Comparison of ENCODE assay signal across 19 cellular contexts in the genomic region with DNA sequence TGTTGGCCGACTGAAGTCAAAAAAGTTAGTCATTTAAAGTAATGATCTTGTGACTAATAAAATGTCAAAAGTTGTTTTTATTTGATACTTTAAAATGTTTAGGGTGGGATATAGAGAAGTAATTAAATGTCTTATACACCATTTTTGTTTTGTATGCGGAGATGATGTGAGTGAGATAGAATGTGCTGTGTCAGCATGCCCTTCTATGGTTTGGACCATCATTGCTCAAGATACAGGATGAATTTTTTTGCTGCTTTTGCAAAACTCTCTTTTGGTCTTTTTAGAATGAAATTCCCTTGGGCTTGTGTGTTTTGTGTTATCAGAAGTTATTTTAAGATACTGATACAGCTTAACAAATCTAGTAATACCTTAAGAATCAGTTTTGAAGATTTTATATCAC. TPM values are rescaled to one million over a fixed set of nuclear protein-coding genes. Genes with fewer than 3 reads are reported as not detected.
DNase-seq lines count a peak whose midpoint lies in the region; ATAC-seq and TF ChIP-seq lines count a peak whose summit lies in the region.
"Had no signal": no experiment of that assay in that cellular context is flagged by ENCODE, and none has a peak within 500 bp of the region (broad histone marks: within the 10 kb centered on the region; RNA-seq: fewer than 3 reads in every experiment).

No MANE protein-coding gene starts in this region.

- no peak overlapping the region for H3K14ac ChIP-seq in mesenchymal stem cell (ENCODE audit: low read length in 2 of 2)

- peak; percentile 31 for DNase-seq in EL
- no peak for DNase-seq in WTC11 (ENCODE audit: low spot score)
- DNase-seq in epithelial cell of esophagus (ENCODE audit: low read depth), result peak; percentile 20
- peak; percentile 49 for DNase-seq in mesenchymal stem cell
- no peak for DNase-seq in SIG-M5 treated with dmso at 0.1 percent for 504 hours (lab: John Stamatoyannopoulos, UW; ENCODE audit: unreplicated experiment)
- DNase-seq in type B pancreatic cell (ENCODE audit: extremely low spot score, unreplicated experiment), result no peak
- DNase-seq in NCI-H1930 (lab: John Stamatoyannopoulos, UW), result no peak
- no peak for DNase-seq in GM13976 (ENCODE audit: low spot score)
- DNase-seq: activated B cell treated with CpG ODN at 0.5 μM for 24 hours; activated CD8-positive, alpha-beta T cell treated with anti-CD3 and anti-CD28 coated beads for 36 hours; activated gamma-delta T cell treated with Interleukin-2 at 50 U/mL for 16 hours; adrenal gland; dorsolateral prefrontal cortex; KG1; NCI-H748 treated with DMSO at 0.1 percent for 48 hours; retina; T-helper 9 cell had no signal

- peaks cover 7% of the 10 kb centered on the region for H3K79me1 ChIP-seq in mesenchymal stem cell (replicated peaks; ENCODE audit: low read length, poor library complexity, severe bottlenecking)

- no peak overlapping the region for H2BK5ac ChIP-seq in mesenchymal stem cell (ENCODE audit: low read depth, low read length, poor library complexity, severe bottlenecking)

- no peak overlapping the region for H2BK120ac ChIP-seq in mesenchymal stem cell (ENCODE audit: low read depth, low read length)

- CTCF ChIA-PET in WTC11 (lab: Charles Lee), result no interaction called here

- in situ Hi-C loops in GM13976 (cut with MboI; ENCODE audit: low sequenced_read_pairs, unreplicated experiment), result loop anchor here (25.0 kb wide), 1 partner anchor 438 kb away; no protein-coding TSS in a partner anchor

- POLR2A ChIA-PET in WTC11 (lab: Charles Lee), result no interaction called here

- TF ChIP-seq CTCF in WTC11 (IDR thresholded peaks at IDR 0.05), result no peak
- no peak for TF ChIP-seq CTCF in epithelial cell of esophagus (IDR thresholded peaks at IDR 0.05; ENCODE audit: insufficient read depth, low read depth, low read length, missing control alignments)
- no peak for TF ChIP-seq CTCF in type B pancreatic cell (conservative IDR thresholded peaks at IDR 0.05)
- TF ChIP-seq CTCF in GM13976 (IDR thresholded peaks at IDR 0.05; ENCODE audit: borderline replicate concordance, control extremely low read depth, extremely low read depth, insufficient read depth, missing control alignments), result no peak

- H3K4ac ChIP-seq in mesenchymal stem cell (ENCODE audit: low read depth in 1 of 2, low read length in 2 of 2), result no peak overlapping the region

- H3K23ac ChIP-seq in mesenchymal stem cell (ENCODE audit: low read length in 2 of 2), result no peak overlapping the region

- no peak overlapping the region for H2AFZ ChIP-seq in mesenchymal stem cell (ENCODE audit: low read depth, low read length)

- H3K27me3 ChIP-seq in mesenchymal stem cell (ENCODE audit: control insufficient read depth in 1 of 2, insufficient read depth in 1 of 2, low read length in 2 of 2), result no peaks in the 10 kb centered on the region
- H3K27me3 ChIP-seq: adrenal gland, dorsolateral prefrontal cortex had no signal

- no peak overlapping the region for H2BK15ac ChIP-seq in mesenchymal stem cell (ENCODE audit: low read depth, poor library complexity, severe bottlenecking)

- no peak overlapping the region for H3K9ac ChIP-seq in mesenchymal stem cell (ENCODE audit: low read length)

- H3K27ac ChIP-seq in mesenchymal stem cell (ENCODE audit: low read length, poor library complexity, severe bottlenecking), result no peak overlapping the region
- H3K27ac ChIP-seq: adrenal gland, dorsolateral prefrontal cortex, epithelial cell of prostate had no signal

- no peaks in the 10 kb centered on the region for H3K4me1 ChIP-seq in mesenchymal stem cell (ENCODE audit: control insufficient read depth, insufficient read depth, low read depth, low read length)

- no peak overlapping the region for H2BK12ac ChIP-seq in mesenchymal stem cell (ENCODE audit: low read length in 2 of 2)

- no peak overlapping the region for H4K8ac ChIP-seq in mesenchymal stem cell (ENCODE audit: low read length)

- peak overlapping the region; percentile 58; the same call in 1 of the 2 replicates for H3K27ac Mint-ChIP-seq in WTC11
- H3K27ac Mint-ChIP-seq in type B pancreatic cell, result no peak overlapping the region
- H3K27ac Mint-ChIP-seq: activated B cell treated with CpG ODN at 0.5 μM for 24 hours; activated CD8-positive, alpha-beta T cell treated with anti-CD3 and anti-CD28 coated beads for 36 hours; memory B cell had no signal

- no peaks in the 10 kb centered on the region for H3K9me3 Mint-ChIP-seq in WTC11
- H3K9me3 Mint-ChIP-seq in type B pancreatic cell, result no peaks in the 10 kb centered on the region
- H3K9me3 Mint-ChIP-seq: activated B cell treated with CpG ODN at 0.5 μM for 24 hours; activated CD8-positive, alpha-beta T cell treated with anti-CD3 and anti-CD28 coated beads for 36 hours; memory B cell had no signal

- WGBS in mesenchymal stem cell, result 85% methylated on average over 2 of the region's 2 CpGs

- H3K9me3 ChIP-seq in mesenchymal stem cell (ENCODE audit: control insufficient read depth, low read length), result no peaks in the 10 kb centered on the region
- H3K9me3 ChIP-seq: adrenal gland had no signal

- H4K91ac ChIP-seq in mesenchymal stem cell (ENCODE audit: low read length), result no peak overlapping the region

- H3K18ac ChIP-seq in mesenchymal stem cell (ENCODE audit: low read depth in 1 of 2, low read length in 2 of 2), result no peak overlapping the region

- ATAC-seq in WTC11, result no peak
- ATAC-seq: activated CD8-positive, alpha-beta T cell treated with anti-CD3 and anti-CD28 coated beads for 36 hours had no signal

- H3K36me3 Mint-ChIP-seq in WTC11, result no peaks in the 10 kb centered on the region
- H3K36me3 Mint-ChIP-seq in type B pancreatic cell, result peaks cover 12% of the 10 kb centered on the region

- H3K4me3 ChIP-seq in epithelial cell of esophagus (ENCODE audit: low read length) (no peak overlapping the region), mesenchymal stem cell (ENCODE audit: insufficient read depth in 1 of 2, low read depth in 1 of 2, low read length in 2 of 2) (no peak overlapping the region)
- H3K4me3 ChIP-seq: adrenal gland, dorsolateral prefrontal cortex had no signal

- H3K4me3 Mint-ChIP-seq in WTC11 (no peak overlapping the region), type B pancreatic cell (no peak overlapping the region)
- H3K4me3 Mint-ChIP-seq: activated B cell treated with CpG ODN at 0.5 μM for 24 hours; activated CD8-positive, alpha-beta T cell treated with anti-CD3 and anti-CD28 coated beads for 36 hours; memory B cell had no signal

- H3K36me3 ChIP-seq in mesenchymal stem cell (ENCODE audit: control insufficient read depth in 1 of 2, insufficient read depth in 2 of 2, low read depth in 1 of 2, low read length in 2 of 2), result no peaks in the 10 kb centered on the region
- H3K36me3 ChIP-seq: adrenal gland had no signal

- no peak overlapping the region for H2AK5ac ChIP-seq in mesenchymal stem cell (ENCODE audit: low read length, severe bottlenecking)

- no peaks in the 10 kb centered on the region for H3K27me3 Mint-ChIP-seq in WTC11 (ENCODE audit: low read depth)
- H3K27me3 Mint-ChIP-seq in type B pancreatic cell, result no peaks in the 10 kb centered on the region
- H3K27me3 Mint-ChIP-seq: activated B cell treated with CpG ODN at 0.5 μM for 24 hours; activated CD8-positive, alpha-beta T cell treated with anti-CD3 and anti-CD28 coated beads for 36 hours; memory B cell had no signal

- H3K4me1 Mint-ChIP-seq in WTC11 (peaks cover 10% of the 10 kb centered on the region), type B pancreatic cell (ENCODE audit: unreplicated experiment) (peaks cover 15% of the 10 kb centered on the region)

- H3K4me2 ChIP-seq in mesenchymal stem cell (ENCODE audit: low read length, poor library complexity, severe bottlenecking), result no peak overlapping the region

TF ChIP-seq in WTC11, 78 proteins besides CTCF, POLR2A, EP300 and RAD21:
- no peak for TF ChIP-seq PRRX2 (CRISPR knock-in tag; IDR thresholded peaks at IDR 0.05)
- TF ChIP-seq JUN (CRISPR knock-in tag; IDR thresholded peaks at IDR 0.05), result no peak
- TF ChIP-seq OVOL2 (CRISPR knock-in tag; IDR thresholded peaks at IDR 0.05; ENCODE audit: borderline replicate concordance), result no peak
- TF ChIP-seq, protein P1, sequence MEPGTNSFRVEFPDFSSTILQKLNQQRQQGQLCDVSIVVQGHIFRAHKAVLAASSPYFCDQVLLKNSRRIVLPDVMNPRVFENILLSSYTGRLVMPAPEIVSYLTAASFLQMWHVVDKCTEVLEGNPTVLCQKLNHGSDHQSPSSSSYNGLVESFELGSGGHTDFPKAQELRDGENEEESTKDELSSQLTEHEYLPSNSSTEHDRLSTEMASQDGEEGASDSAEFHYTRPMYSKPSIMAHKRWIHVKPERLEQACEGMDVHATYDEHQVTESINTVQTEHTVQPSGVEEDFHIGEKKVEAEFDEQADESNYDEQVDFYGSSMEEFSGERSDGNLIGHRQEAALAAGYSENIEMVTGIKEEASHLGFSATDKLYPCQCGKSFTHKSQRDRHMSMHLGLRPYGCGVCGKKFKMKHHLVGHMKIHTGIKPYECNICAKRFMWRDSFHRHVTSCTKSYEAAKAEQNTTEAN (CRISPR knock-in tag; IDR thresholded peaks at IDR 0.05), result no peak
- TF ChIP-seq, protein P2, sequence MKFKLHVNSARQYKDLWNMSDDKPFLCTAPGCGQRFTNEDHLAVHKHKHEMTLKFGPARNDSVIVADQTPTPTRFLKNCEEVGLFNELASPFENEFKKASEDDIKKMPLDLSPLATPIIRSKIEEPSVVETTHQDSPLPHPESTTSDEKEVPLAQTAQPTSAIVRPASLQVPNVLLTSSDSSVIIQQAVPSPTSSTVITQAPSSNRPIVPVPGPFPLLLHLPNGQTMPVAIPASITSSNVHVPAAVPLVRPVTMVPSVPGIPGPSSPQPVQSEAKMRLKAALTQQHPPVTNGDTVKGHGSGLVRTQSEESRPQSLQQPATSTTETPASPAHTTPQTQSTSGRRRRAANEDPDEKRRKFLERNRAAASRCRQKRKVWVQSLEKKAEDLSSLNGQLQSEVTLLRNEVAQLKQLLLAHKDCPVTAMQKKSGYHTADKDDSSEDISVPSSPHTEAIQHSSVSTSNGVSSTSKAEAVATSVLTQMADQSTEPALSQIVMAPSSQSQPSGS (CRISPR knock-in tag; IDR thresholded peaks at IDR 0.05; ENCODE audit: borderline replicate concordance, low read depth), result no peak
- no peak for TF ChIP-seq E2F1 (CRISPR knock-in tag; IDR thresholded peaks at IDR 0.05)
- TF ChIP-seq NFE2L1 (CRISPR knock-in tag; IDR thresholded peaks at IDR 0.05), result no peak

RNA-seq across cellular contexts. Expression of gene SRFBP1, which starts 12.5 kb away (rescaled TPM):
- total RNA-seq in WTC11 (2021), result 15.8 to 17.3 TPM (median 16.9 TPM) in 3 replicates
- 11.7 TPM for polyA plus RNA-seq in mesenchymal stem cell (2013, experiment 1 of 2)
- polyA plus RNA-seq in mesenchymal stem cell (2013, experiment 2 of 2), result 12.4 TPM
- 12.5 and 12.9 TPM in 2 replicates for total RNA-seq in type B pancreatic cell (ENCODE audit: low replicate concordance)

Comparison
In these comparisons a context has a peak if more than half of its experiments do, and no peak if none do; other contexts are left out.
1. DNase-seq: peak in EL (single experiment), epithelial cell of esophagus (single experiment) and mesenchymal stem cell (single experiment); none in WTC11 (single experiment), SIG-M5 treated with dmso at 0.1 percent for 504 hours (single experiment), type B pancreatic cell (single experiment), NCI-H1930 (0 of 2) and GM13976 (single experiment).